ENCODE assay signal across 1 cellular context in genomic region chrX:150936556-150936955, GRCh38.
TF ChIP-seq lines count a peak whose summit lies in the region.

No MANE protein-coding gene starts in this region.

TF ChIP-seq in IMR-90, 13 proteins besides CTCF, POLR2A, EP300 and RAD21:
- TF ChIP-seq MXI1 (IDR thresholded peaks at IDR 0.05; ENCODE audit: borderline replicate concordance, low read depth, low read length) (no peak), NFE2L2 (IDR thresholded peaks at IDR 0.05; ENCODE audit: low read depth, low read length) (no peak), CHD1 (IDR thresholded peaks at IDR 0.05; ENCODE audit: low read depth, low read length) (no peak), MAZ (IDR thresholded peaks at IDR 0.05; ENCODE audit: borderline replicate concordance, low read depth, low read length) (no peak), FOS (IDR thresholded peaks at IDR 0.05; ENCODE audit: low read depth, low read length) (no peak), SMC3 (IDR thresholded peaks at IDR 0.05; ENCODE audit: low read depth, low read length) (no peak), ELK1 (IDR thresholded peaks at IDR 0.05; ENCODE audit: borderline replicate concordance, low read depth, low read length) (no peak), MAFK (IDR thresholded peaks at IDR 0.05; ENCODE audit: low read depth, low read length) (no peak), USF2 (IDR thresholded peaks at IDR 0.05; ENCODE audit: low read depth, low read length) (no peak)
